ENCODE assay signal across 29 cellular contexts in the genomic region with DNA sequence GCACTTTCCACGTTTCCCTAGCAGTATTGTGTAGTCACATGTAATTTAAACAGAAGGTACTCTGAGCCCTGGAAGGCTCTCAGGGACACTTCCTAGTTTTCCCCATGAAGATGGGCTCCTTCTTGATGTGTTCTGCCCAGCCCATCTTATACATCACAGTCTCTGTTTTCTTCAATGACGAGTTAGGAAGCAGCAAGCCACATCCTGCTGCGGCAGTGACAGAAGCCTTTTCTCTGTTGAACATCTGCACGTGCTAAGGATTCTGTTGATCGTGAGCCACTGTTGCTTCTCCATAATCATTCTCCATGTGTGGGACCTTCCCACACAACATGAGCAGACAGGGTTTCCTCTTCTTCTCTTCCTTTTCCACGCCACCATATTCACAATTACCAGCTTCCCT.
"Had no signal": no experiment of that assay in that cellular context is flagged by ENCODE, and none has a peak within 500 bp of the region (broad histone marks: within the 10 kb centered on the region; RNA-seq: fewer than 3 reads in every experiment).

No MANE protein-coding gene starts in this region.

- H3K4me1 Mint-ChIP-seq: activated CD4-positive, alpha-beta T cell treated with anti-CD3 and anti-CD28 coated beads for 36 hours had no signal

- ATAC-seq: activated CD4-positive, alpha-beta T cell treated with anti-CD3 and anti-CD28 coated beads for 36 hours; activated CD4-positive, CD25-positive, alpha-beta regulatory T cell treated with anti-CD3 and anti-CD28 coated beads, Interleukin-2, amount 50 U/mL, for 24 hours; activated naive CD4-positive, alpha-beta T cell treated with anti-CD3 and anti-CD28 coated beads, Interleukin-2, amount 50 U/mL, for 72 hours; body of pancreas; PC-3 had no signal

- H3K4me3 Mint-ChIP-seq: activated CD4-positive, alpha-beta memory T cell treated with anti-CD3 and anti-CD28 coated beads, Interleukin-2, amount 10 ng/mL, durations not matched to agents 7 days and 5 days; activated CD4-positive, alpha-beta T cell treated with anti-CD3 and anti-CD28 coated beads for 36 hours; activated T-cell treated with anti-CD3 and anti-CD28 coated beads, Interleukin-2, amount 50 U/mL, for 24 hours; T-helper 1 cell treated with Interleukin-12 subunit alpha and Interleukin-12 subunit beta and Interleukin-4 antibody, amounts not matched to agents 30 μg/mL and 1 μg/mL, for 36 hours; T-helper 2 cell treated with Interferon-gamma antibody and Interleukin-4, amounts not matched to agents 5 μg/mL and 100 μg/mL, for 36 hours had no signal

- H3K27me3 Mint-ChIP-seq: activated CD4-positive, alpha-beta memory T cell treated with anti-CD3 and anti-CD28 coated beads, Interleukin-2, amount 10 ng/mL, durations not matched to agents 7 days and 5 days had no signal

- H3K27ac Mint-ChIP-seq: activated CD4-positive, alpha-beta memory T cell treated with anti-CD3 and anti-CD28 coated beads, Interleukin-2, amount 10 ng/mL, durations not matched to agents 7 days and 5 days; activated CD4-positive, alpha-beta T cell treated with anti-CD3 and anti-CD28 coated beads for 36 hours; activated naive CD4-positive, alpha-beta T cell treated with anti-CD3 and anti-CD28 coated beads, Interleukin-2, amount 50 U/mL, for 72 hours; activated T-cell treated with anti-CD3 and anti-CD28 coated beads, Interleukin-2, amount 50 U/mL, for 24 hours; activated T-helper 2 cell treated with anti-CD3 and anti-CD28 coated beads, Interferon-gamma antibody, Interleukin-2, Interleukin-4, amounts not matched to agents 10 μg/mL and 5 μg/mL and 100 μg/mL, durations not matched to agents 14 hours and 24 hours and 36 hours; T-helper 1 cell treated with Interleukin-12 subunit alpha and Interleukin-12 subunit beta and Interleukin-4 antibody, amounts not matched to agents 30 μg/mL and 1 μg/mL, for 36 hours; T-helper 2 cell treated with Interferon-gamma antibody and Interleukin-4, amounts not matched to agents 5 μg/mL and 100 μg/mL, for 36 hours had no signal

- FAIRE-seq: astrocyte, TTC549 had no signal

- H3K9me3 Mint-ChIP-seq: activated CD4-positive, alpha-beta memory T cell treated with anti-CD3 and anti-CD28 coated beads, Interleukin-2, amount 10 ng/mL, durations not matched to agents 7 days and 5 days; activated naive CD4-positive, alpha-beta T cell treated with anti-CD3 and anti-CD28 coated beads, Interleukin-2, amount 50 U/mL, for 72 hours; activated T-cell treated with anti-CD3 and anti-CD28 coated beads, Interleukin-2, amount 50 U/mL, for 24 hours; activated T-helper 2 cell treated with anti-CD3 and anti-CD28 coated beads, Interferon-gamma antibody, Interleukin-2, Interleukin-4, amounts not matched to agents 10 μg/mL and 5 μg/mL and 100 μg/mL, durations not matched to agents 14 hours and 24 hours and 36 hours; T-helper 1 cell treated with Interleukin-12 subunit alpha and Interleukin-12 subunit beta and Interleukin-4 antibody, amounts not matched to agents 30 μg/mL and 1 μg/mL, for 36 hours; T-helper 2 cell treated with Interferon-gamma antibody and Interleukin-4, amounts not matched to agents 5 μg/mL and 100 μg/mL, for 36 hours had no signal

- DNase-seq: activated CD4-positive, alpha-beta memory T cell treated with anti-CD3 and anti-CD28 coated beads, Interleukin-2, amount 10 ng/mL, durations not matched to agents 7 days and 5 days; activated CD4-positive, alpha-beta T cell treated with anti-CD3 and anti-CD28 coated beads for 36 hours; activated gamma-delta T cell; activated naive CD4-positive, alpha-beta T cell treated with Interleukin-2 at 50 U/mL for 16 hours; activated T-cell treated with anti-CD3 and anti-CD28 coated beads, Interleukin-2, amount 50 U/mL, for 24 hours; amygdala; body of pancreas; NCI-H1105; NCI-H1417 treated with DMSO at 0.1 percent for 48 hours; NCI-H187 treated with DMSO at 0.1 percent for 48 hours; NCI-H2081; NCI-H2171 treated with DMSO at 0.1 percent for 48 hours; NCI-H2227 treated with DMSO at 0.1 percent for 48 hours; NCI-H446; NCI-H510A treated with DMSO at 0.1 percent for 48 hours; NCI-H526 treated with DMSO at 0.1 percent for 48 hours; NCI-H774; PC-3; Peyer's patch; RPMI8226; SHP77 treated with DMSO at 0.1 percent for 48 hours; SK-N-SH had no signal

- H3K36me3 Mint-ChIP-seq: activated naive CD4-positive, alpha-beta T cell treated with anti-CD3 and anti-CD28 coated beads, Interleukin-2, amount 50 U/mL, for 72 hours had no signal
